Comparison of ENCODE assay signal across 8 cellular contexts in the genomic region with DNA sequence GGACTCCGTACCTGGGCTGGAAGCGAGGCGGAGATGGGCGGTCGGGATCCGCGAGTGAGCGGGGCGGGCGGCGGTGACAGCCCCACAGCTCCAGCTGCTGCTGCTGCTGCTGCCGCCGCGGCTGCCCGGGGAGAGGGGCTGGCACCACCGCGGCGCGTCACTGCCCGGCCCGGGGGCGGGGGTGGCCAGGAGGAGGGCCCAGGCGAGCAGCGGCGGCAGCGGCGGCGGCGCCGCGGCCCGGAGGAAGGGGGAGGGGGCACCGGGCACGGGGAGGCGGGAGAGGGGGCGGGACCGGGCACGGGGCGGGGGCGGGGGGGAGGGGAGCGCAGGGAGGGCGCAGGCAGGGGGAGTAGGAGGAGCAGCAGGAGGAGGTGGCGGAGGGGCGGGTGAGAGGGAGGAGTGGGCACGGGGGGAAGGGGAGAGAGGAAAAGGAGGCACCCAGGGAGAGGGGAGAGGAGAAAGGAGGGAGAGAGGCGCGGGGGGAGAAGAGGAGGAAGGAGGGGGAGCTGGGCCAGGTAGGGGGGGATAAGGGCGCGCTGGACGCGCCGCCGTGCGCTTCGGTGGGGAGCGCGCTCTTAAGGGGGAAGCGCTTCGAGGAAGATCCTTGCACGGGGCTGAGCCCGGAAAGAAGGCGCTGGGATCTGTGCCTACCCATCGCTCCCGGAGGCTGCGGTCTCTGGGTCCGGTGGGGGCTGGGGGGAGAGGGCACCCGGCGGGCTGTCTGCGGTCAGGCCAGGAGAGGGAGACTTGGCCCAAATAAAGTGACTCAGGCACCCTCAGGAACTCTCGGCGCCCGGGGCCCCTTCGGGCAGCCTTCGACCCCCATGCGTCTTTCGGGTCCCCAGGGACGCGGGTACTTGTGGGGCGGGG.
A peak's percentile ranks its signal among the peaks of the same experiment; 100 is the strongest.
DNase-seq lines count a peak whose midpoint lies in the region; ATAC-seq and TF ChIP-seq lines count a peak whose summit lies in the region.

No MANE protein-coding gene starts in this region.

- DNase-seq in EH (ENCODE audit: low read depth): peak; percentile 89
- DNase-seq in NCI-H128 (lab: John Stamatoyannopoulos, UW; ENCODE audit: unreplicated experiment): peak; percentile 45
- peak; percentile 27 to 76 (median 53) for DNase-seq in T-helper 1 cell
- DNase-seq in amygdala (lab: John Stamatoyannopoulos, UW): peak in 49 of 56 donors; percentile 34 to 91 (median 73)
- peak; percentile 71 to 88 (median 85) for DNase-seq in right cardiac atrium
- peak; percentile 62 to 71 for DNase-seq in psoas muscle

- H3K27me3 ChIP-seq in right cardiac atrium (ENCODE audit: control insufficient read depth, insufficient read depth) (no peaks in the 10 kb centered on the region), psoas muscle (ENCODE audit: insufficient read depth in 3 of 3, low read length in 2 of 3) (peaks cover 0 to 15% (median 0%) of the 10 kb centered on the region in 3 donors)

- H3K9me3 ChIP-seq in right cardiac atrium (ENCODE audit: control insufficient read depth, low read length) (no peaks in the 10 kb centered on the region), psoas muscle (no peaks in the 10 kb centered on the region)

- WGBS in right cardiac atrium: 1% methylated on average over 79 of the region's 79 CpGs
- WGBS in psoas muscle, 3 donors: 1 to 2% (median 1%) methylated on average over 41 to 77 of the region's 79 CpGs

- peak overlapping the region; percentile 99 for H3K4me3 ChIP-seq in right cardiac atrium (ENCODE audit: low read length)
- peak overlapping the region; percentile 74 for H3K4me3 ChIP-seq in psoas muscle

- H3K36me3 ChIP-seq in psoas muscle (ENCODE audit: insufficient read depth in 1 of 2, low read depth in 1 of 2): no peaks in the 10 kb centered on the region

- peak overlapping the region; percentile 77 for H3K27ac ChIP-seq in right cardiac atrium (ENCODE audit: low read length)
- H3K27ac ChIP-seq in psoas muscle: peak overlapping the region; percentile 36

- ATAC-seq in right cardiac atrium (peak; percentile 46 to 64), psoas muscle (peak; percentile 35 to 64 (median 40)), HG02884 (IDR thresholded peaks at IDR 0.05; ENCODE audit: unreplicated experiment) (no peak), HG02588 (IDR thresholded peaks at IDR 0.05; ENCODE audit: unreplicated experiment) (no peak)

- H3K4me1 ChIP-seq in right cardiac atrium (ENCODE audit: control insufficient read depth, insufficient read depth, low read length) (peaks cover 8% of the 10 kb centered on the region), psoas muscle (peaks cover 11% of the 10 kb centered on the region)

- intact Hi-C loops in right cardiac atrium (cut with DNase I): loop anchor here in 1 of 4 donors (10.0 kb wide), 1 partner anchor 119 kb away; no protein-coding TSS in a partner anchor
- intact Hi-C loops in psoas muscle (cut with DNase I): no loop called here

- TF ChIP-seq CTCF in psoas muscle (IDR thresholded peaks at IDR 0.05): no peak

Comparison
In these comparisons a context has a peak if more than half of its experiments do, and no peak if none do; other contexts are left out.
1. ATAC-seq: peak in right cardiac atrium (2 of 2) and psoas muscle (4 of 4); none in HG02884 (single experiment) and HG02588 (single experiment).
2. Peak in every context shown above with its lines, with median percentiles within 50 percentile points of each other: DNase-seq.